ENCODE assay signal across 27 cellular contexts in genomic region chr1:28966617-28967016, GRCh38. TPM values are rescaled to one million over a fixed set of nuclear protein-coding genes. Genes with fewer than 3 reads are reported as not detected.
DNase-seq lines count a peak whose midpoint lies in the region; ATAC-seq, FAIRE-seq and TF ChIP-seq lines count a peak whose summit lies in the region.
"Had no signal": no experiment of that assay in that cellular context is flagged by ENCODE, and none has a peak within 500 bp of the region (broad histone marks: within the 10 kb centered on the region; RNA-seq: fewer than 3 reads in every experiment).

No MANE protein-coding gene starts in this region.

- H3K27me3 Mint-ChIP-seq in activated CD8-positive, alpha-beta T cell treated with anti-CD3 and anti-CD28 coated beads for 36 hours: no peaks in the 10 kb centered on the region
- H3K27me3 Mint-ChIP-seq in activated CD8-positive, alpha-beta T cell treated with anti-CD3 and anti-CD28 coated beads, Interleukin-2, amount 10 ng/mL, durations not matched to agents 7 days and 5 days (ENCODE audit: low read depth): no peaks in the 10 kb centered on the region
- H3K27me3 Mint-ChIP-seq: B cell, IgD-negative memory B cell had no signal

- no peak for TF ChIP-seq CTCF in activated CD8-positive, alpha-beta T cell treated with anti-CD3 and anti-CD28 coated beads for 36 hours (IDR thresholded peaks at IDR 0.05)
- no peak for TF ChIP-seq CTCF in pancreas (IDR thresholded peaks at IDR 0.05)
- TF ChIP-seq CTCF in adrenal gland (IDR thresholded peaks at IDR 0.05): no peak

- H3K27ac ChIP-seq in pancreas: no peak overlapping the region
- no peak overlapping the region for H3K27ac ChIP-seq in adrenal gland
- H3K27ac ChIP-seq: 22Rv1, psoas muscle, tibial nerve had no signal

- 42% methylated on average over 2 of the region's 2 CpGs for WGBS in pancreas, 2 donors
- 73 to 89% (median 87%) methylated on average over 2 of the region's 2 CpGs for WGBS in adrenal gland, 4 donors

- DNase-seq in activated CD8-positive, alpha-beta T cell treated with anti-CD3 and anti-CD28 coated beads for 36 hours: no peak
- no peak for DNase-seq in activated CD8-positive, alpha-beta T cell treated with anti-CD3 and anti-CD28 coated beads, Interleukin-2, amount 10 ng/mL, durations not matched to agents 7 days and 5 days
- peak; percentile 65 for DNase-seq in M059J (ENCODE audit: low read depth)
- DNase-seq in glomerular visceral epithelial cell (ENCODE audit: extremely low spot score): peak; percentile 35
- no peak for DNase-seq in pancreas
- DNase-seq in NCI-H187 (lab: John Stamatoyannopoulos, UW): no peak
- DNase-seq in adrenal gland: no peak
- DNase-seq: activated CD4-positive, alpha-beta T cell treated with anti-CD3 and anti-CD28 coated beads, Interleukin-2, amount 50 U/mL, for 1 hour; activated CD8-positive, alpha-beta memory T cell treated with anti-CD3 and anti-CD28 coated beads, Interleukin-2, amount 50 U/mL, for 4 hours; activated effector memory CD4-positive, alpha-beta T cell treated with Interleukin-2 at 50 U/mL for 16 hours; Calu3; effector CD4-positive, alpha-beta T cell; foreskin fibroblast; H7; hypothalamus; left ventricle myocardium superior; NCI-H1417 treated with DMSO at 0.1 percent for 48 hours; NCI-H446; psoas muscle; T1000 had no signal

- no peaks in the 10 kb centered on the region for H3K9me3 ChIP-seq in pancreas
- no peaks in the 10 kb centered on the region for H3K9me3 ChIP-seq in adrenal gland (replicated peaks in 1 of 3)
- H3K9me3 ChIP-seq: psoas muscle, tibial nerve had no signal

- CTCF ChIA-PET in activated CD8-positive, alpha-beta T cell treated with anti-CD3 and anti-CD28 coated beads for 36 hours (lab: Charles Lee): no interaction called here
- CTCF ChIA-PET in activated CD8-positive, alpha-beta T cell treated with anti-CD3 and anti-CD28 coated beads, Interleukin-2, amount 10 ng/mL, durations not matched to agents 7 days and 5 days (lab: Charles Lee): no interaction called here

- peaks cover 0 to 5% (median 0%) of the 10 kb centered on the region in 3 donors for H3K4me1 ChIP-seq in pancreas
- no peaks in the 10 kb centered on the region for H3K4me1 ChIP-seq in adrenal gland (replicated peaks in 1 of 2)
- H3K4me1 ChIP-seq: psoas muscle had no signal

- no peak for ATAC-seq in activated CD8-positive, alpha-beta T cell treated with anti-CD3 and anti-CD28 coated beads for 36 hours
- ATAC-seq in activated CD8-positive, alpha-beta T cell treated with anti-CD3 and anti-CD28 coated beads, Interleukin-2, amount 10 ng/mL, durations not matched to agents 7 days and 5 days: no peak
- ATAC-seq in pancreas (peak in 3 of 4 donors; percentile 22 to 57 (median 51)), HG03354 (IDR thresholded peaks at IDR 0.05; ENCODE audit: poor library complexity, severe bottlenecking, unreplicated experiment) (no peak)
- ATAC-seq: GM12878, left ventricle myocardium superior, psoas muscle had no signal

- POLR2A ChIA-PET in activated CD8-positive, alpha-beta T cell treated with anti-CD3 and anti-CD28 coated beads for 36 hours (lab: Charles Lee): no interaction called here
- POLR2A ChIA-PET in activated CD8-positive, alpha-beta T cell treated with anti-CD3 and anti-CD28 coated beads, Interleukin-2, amount 10 ng/mL, durations not matched to agents 7 days and 5 days (lab: Charles Lee): no interaction called here

- no peak for TF ChIP-seq POLR2A in adrenal gland (IDR thresholded peaks at IDR 0.05)

- peak overlapping the region; percentile 26 for H3K27ac Mint-ChIP-seq in activated CD8-positive, alpha-beta T cell treated with anti-CD3 and anti-CD28 coated beads for 36 hours
- no peak overlapping the region for H3K27ac Mint-ChIP-seq in activated CD8-positive, alpha-beta T cell treated with anti-CD3 and anti-CD28 coated beads, Interleukin-2, amount 10 ng/mL, durations not matched to agents 7 days and 5 days
- H3K27ac Mint-ChIP-seq: B cell, brain had no signal

- peaks cover 62% of the 10 kb centered on the region for H3K4me1 Mint-ChIP-seq in activated CD8-positive, alpha-beta T cell treated with anti-CD3 and anti-CD28 coated beads for 36 hours (ENCODE audit: low read depth)
- H3K4me1 Mint-ChIP-seq in activated CD8-positive, alpha-beta T cell treated with anti-CD3 and anti-CD28 coated beads, Interleukin-2, amount 10 ng/mL, durations not matched to agents 7 days and 5 days (ENCODE audit: low read depth): peaks cover 20% of the 10 kb centered on the region
- H3K4me1 Mint-ChIP-seq: brain had no signal

- intact Hi-C loops in activated CD8-positive, alpha-beta T cell treated with anti-CD3 and anti-CD28 coated beads for 36 hours (cut with micrococcal nuclease): no loop called here
- intact Hi-C loops in pancreas (cut with DNase I): no loop called here
- intact Hi-C loops in adrenal gland (cut with DNase I): no loop called here

- H3K36me3 ChIP-seq in pancreas: no peaks in the 10 kb centered on the region
- no peaks in the 10 kb centered on the region for H3K36me3 ChIP-seq in adrenal gland (replicated peaks in 1 of 2)
- H3K36me3 ChIP-seq: tibial nerve had no signal

- no peak for FAIRE-seq in pancreas (lab: Jason Lieb, UNC)
- FAIRE-seq: GM12878 had no signal

- no peaks in the 10 kb centered on the region for H3K27me3 ChIP-seq in pancreas
- no peaks in the 10 kb centered on the region for H3K27me3 ChIP-seq in adrenal gland
- H3K27me3 ChIP-seq: tibial nerve had no signal

- H3K36me3 Mint-ChIP-seq in activated CD8-positive, alpha-beta T cell treated with anti-CD3 and anti-CD28 coated beads for 36 hours (ENCODE audit: low read depth): peaks cover 3% of the 10 kb centered on the region
- H3K36me3 Mint-ChIP-seq in activated CD8-positive, alpha-beta T cell treated with anti-CD3 and anti-CD28 coated beads, Interleukin-2, amount 10 ng/mL, durations not matched to agents 7 days and 5 days (ENCODE audit: low read depth): peaks cover 8% of the 10 kb centered on the region
- H3K36me3 Mint-ChIP-seq: brain had no signal

- H3K4me3 ChIP-seq in pancreas (no peak overlapping the region), adrenal gland (no peak overlapping the region)
- H3K4me3 ChIP-seq: GM12878, psoas muscle, tibial nerve had no signal

- no peak overlapping the region for H3K4me3 Mint-ChIP-seq in activated CD8-positive, alpha-beta T cell treated with anti-CD3 and anti-CD28 coated beads for 36 hours
- no peak overlapping the region for H3K4me3 Mint-ChIP-seq in activated CD8-positive, alpha-beta T cell treated with anti-CD3 and anti-CD28 coated beads, Interleukin-2, amount 10 ng/mL, durations not matched to agents 7 days and 5 days
- H3K4me3 Mint-ChIP-seq: B cell, brain, IgD-negative memory B cell had no signal

- no peaks in the 10 kb centered on the region for H3K9me3 Mint-ChIP-seq in activated CD8-positive, alpha-beta T cell treated with anti-CD3 and anti-CD28 coated beads for 36 hours
- no peaks in the 10 kb centered on the region for H3K9me3 Mint-ChIP-seq in activated CD8-positive, alpha-beta T cell treated with anti-CD3 and anti-CD28 coated beads, Interleukin-2, amount 10 ng/mL, durations not matched to agents 7 days and 5 days (ENCODE audit: insufficient read depth)
- H3K9me3 Mint-ChIP-seq: brain, IgD-negative memory B cell had no signal

RNA-seq across cellular contexts. Expression of gene EPB41, which starts 52.2 kb away (rescaled TPM):
- 10 to 100 TPM; 74.9 to 80.3 TPM for total RNA-seq in activated CD8-positive, alpha-beta T cell treated with anti-CD3 and anti-CD28 coated beads for 36 hours
- total RNA-seq in activated CD8-positive, alpha-beta T cell treated with anti-CD3 and anti-CD28 coated beads, Interleukin-2, amount 10 ng/mL, durations not matched to agents 7 days and 5 days: 10 to 100 TPM; 94.5 to 95.4 TPM
- total RNA-seq in M059J (2014; rRNA removed; shearing (Covaris generic)): 16.2 and 23.2 TPM in 2 replicates
- 10 to 100 TPM; 19.3 to 39.8 (median 26.3) TPM for total RNA-seq in pancreas
- 10 to 100 TPM in 1 of 2 donors, 1 to 10 TPM in 1; 9.1 to 12.3 TPM for polyA plus RNA-seq in pancreas
- total RNA-seq in adrenal gland: 10 to 100 TPM; 25.5 to 47.8 (median 31.8) TPM
- polyA plus RNA-seq in adrenal gland: 10 to 100 TPM in 2 of 3 donors, 1 to 10 TPM in 1; 6.6 to 23.8 (median 10.2) TPM

Comparison
In these comparisons a context has a peak if more than half of its experiments do, and no peak if none do; other contexts are left out.
1. ATAC-seq: peak in pancreas (3 of 4); none in activated CD8-positive, alpha-beta T cell treated with anti-CD3 and anti-CD28 coated beads for 36 hours (single experiment), activated CD8-positive, alpha-beta T cell treated with anti-CD3 and anti-CD28 coated beads, Interleukin-2, amount 10 ng/mL, durations not matched to agents 7 days and 5 days (single experiment) and HG03354 (single experiment).
2. DNase-seq: peak in M059J (single experiment) and glomerular visceral epithelial cell (single experiment); none in activated CD8-positive, alpha-beta T cell treated with anti-CD3 and anti-CD28 coated beads for 36 hours (single experiment), activated CD8-positive, alpha-beta T cell treated with anti-CD3 and anti-CD28 coated beads, Interleukin-2, amount 10 ng/mL, durations not matched to agents 7 days and 5 days (single experiment), pancreas (0 of 6), NCI-H187 (0 of 2) and adrenal gland (0 of 7).